In the genomic region with DNA sequence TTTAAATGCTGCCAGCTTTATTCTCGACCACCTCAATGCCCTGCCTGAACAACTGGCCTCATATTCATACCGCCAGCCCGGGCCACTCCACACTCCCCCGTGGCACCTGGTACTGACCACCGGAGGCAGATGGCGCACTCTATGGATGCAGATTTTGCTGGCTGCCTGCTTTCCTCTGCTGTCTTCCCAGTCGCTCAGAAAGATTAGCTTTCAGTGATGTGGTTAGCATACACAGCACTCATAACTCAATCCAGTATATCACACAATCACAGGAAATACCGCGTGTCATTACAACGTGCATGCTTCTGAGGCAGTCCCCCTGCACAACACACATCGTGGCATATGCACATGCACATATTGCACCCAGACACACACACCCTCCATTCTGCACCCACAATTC, we compare ENCODE assay signal across 10 cellular contexts.
A peak's percentile ranks its signal among the peaks of the same experiment; 100 is the strongest.
DNase-seq lines count a peak whose midpoint lies in the region; ATAC-seq and TF ChIP-seq lines count a peak whose summit lies in the region.
"Had no signal": no experiment of that assay in that cellular context is flagged by ENCODE, and none has a peak within 500 bp of the region (broad histone marks: within the 10 kb centered on the region; RNA-seq: fewer than 3 reads in every experiment).

No MANE protein-coding gene starts in this region.

- ATAC-seq in CD4-positive, alpha-beta T cell (ENCODE audit: poor library complexity) = peak; percentile 79
- peak; percentile 51 for ATAC-seq in GM23338
- ATAC-seq in activated CD8-positive, alpha-beta T cell treated with anti-CD3 and anti-CD28 coated beads for 36 hours = peak; percentile 68
- no peak for ATAC-seq in GM19035 (IDR thresholded peaks at IDR 0.05; ENCODE audit: unreplicated experiment)
- no peak for ATAC-seq in GM19395 (IDR thresholded peaks at IDR 0.05; ENCODE audit: unreplicated experiment)
- ATAC-seq in GM21381 (IDR thresholded peaks at IDR 0.05; ENCODE audit: unreplicated experiment) = no peak
- ATAC-seq: activated T-helper 17 cell treated with anti-CD3 and anti-CD28 coated beads, Interleukin-2, amount 50 U/mL, for 72 hours had no signal

- H3K27me3 ChIP-seq in CD4-positive, alpha-beta T cell (ENCODE audit: control insufficient read depth, insufficient read depth, low read length) = no peaks in the 10 kb centered on the region
- H3K27me3 ChIP-seq in GM23338 (ENCODE audit: insufficient read depth) = no peaks in the 10 kb centered on the region

- H3K4me2 ChIP-seq in GM23338 = no peak overlapping the region

- H3F3A ChIP-seq in GM23338 (replicated peaks; ENCODE audit: low read depth) = no peaks in the 10 kb centered on the region

- POLR2A ChIA-PET in CD4-positive, alpha-beta T cell (lab: Charles Lee) = interaction anchor here (1.3 to 1.8 kb wide), 4 partner anchors 68 to 470 kb away, joined by 3 to 8 read pairs (median 4); no protein-coding TSS in a partner anchor
- POLR2A ChIA-PET in activated CD8-positive, alpha-beta T cell treated with anti-CD3 and anti-CD28 coated beads for 36 hours (lab: Charles Lee) = no interaction called here

- CTCF ChIA-PET in CD4-positive, alpha-beta T cell (lab: Charles Lee) = no interaction called here
- CTCF ChIA-PET in activated CD8-positive, alpha-beta T cell treated with anti-CD3 and anti-CD28 coated beads for 36 hours (lab: Charles Lee) = no interaction called here

- no peak for TF ChIP-seq CTCF in CD4-positive, alpha-beta T cell (IDR thresholded peaks at IDR 0.05)
- TF ChIP-seq CTCF in GM23338 (conservative IDR thresholded peaks at IDR 0.05; ENCODE audit: low read depth in 2 of 2) = no peak
- no peak for TF ChIP-seq CTCF in activated CD8-positive, alpha-beta T cell treated with anti-CD3 and anti-CD28 coated beads for 36 hours (IDR thresholded peaks at IDR 0.05)

- H3K9me3 ChIP-seq in CD4-positive, alpha-beta T cell (ENCODE audit: control insufficient read depth, low read length) = no peaks in the 10 kb centered on the region

- no peaks in the 10 kb centered on the region for H3K27me3 Mint-ChIP-seq in CD4-positive, alpha-beta T cell
- peaks cover 13% of the 10 kb centered on the region for H3K27me3 Mint-ChIP-seq in GM23338 (ENCODE audit: insufficient read depth, low read depth, poor library complexity)
- peaks cover 1% of the 10 kb centered on the region for H3K27me3 Mint-ChIP-seq in activated CD8-positive, alpha-beta T cell treated with anti-CD3 and anti-CD28 coated beads for 36 hours

- H3K36me3 Mint-ChIP-seq in CD4-positive, alpha-beta T cell (ENCODE audit: low read depth) = no peaks in the 10 kb centered on the region
- no peaks in the 10 kb centered on the region for H3K36me3 Mint-ChIP-seq in GM23338 (ENCODE audit: low read depth)
- H3K36me3 Mint-ChIP-seq in activated CD8-positive, alpha-beta T cell treated with anti-CD3 and anti-CD28 coated beads for 36 hours (ENCODE audit: low read depth) = no peaks in the 10 kb centered on the region

- no peaks in the 10 kb centered on the region for H4K20me1 ChIP-seq in GM23338 (replicated peaks; ENCODE audit: insufficient read depth)

- H3K4me1 Mint-ChIP-seq in CD4-positive, alpha-beta T cell (ENCODE audit: low read depth) = peaks cover 13% of the 10 kb centered on the region
- peaks cover 23% of the 10 kb centered on the region; the same call in 2 of the 3 replicates for H3K4me1 Mint-ChIP-seq in GM23338
- H3K4me1 Mint-ChIP-seq in activated CD8-positive, alpha-beta T cell treated with anti-CD3 and anti-CD28 coated beads for 36 hours (ENCODE audit: low read depth) = peaks cover 8% of the 10 kb centered on the region
- H3K4me1 Mint-ChIP-seq: activated T-helper 17 cell treated with anti-CD3 and anti-CD28 coated beads, Interleukin-2, amount 50 U/mL, for 72 hours had no signal

- no peaks in the 10 kb centered on the region for H3K9me2 ChIP-seq in GM23338 (ENCODE audit: insufficient read depth)

- H3K79me2 ChIP-seq in GM23338 (replicated peaks; ENCODE audit: insufficient read depth) = no peaks in the 10 kb centered on the region

- H3K4me1 ChIP-seq in GM23338 (ENCODE audit: insufficient read depth) = 0 out of 2 replicates have a peak, but pooled peaks cover 3% of the 10 kb centered on the region

- H3K36me3 ChIP-seq in GM23338 (ENCODE audit: insufficient read depth) = no peaks in the 10 kb centered on the region

- no peak overlapping the region for H3K4me3 ChIP-seq in GM23338

- no peak overlapping the region for H3K4me3 Mint-ChIP-seq in CD4-positive, alpha-beta T cell
- no peak overlapping the region for H3K4me3 Mint-ChIP-seq in GM23338
- no peak overlapping the region for H3K4me3 Mint-ChIP-seq in activated CD8-positive, alpha-beta T cell treated with anti-CD3 and anti-CD28 coated beads for 36 hours
- H3K4me3 Mint-ChIP-seq: activated T-helper 17 cell treated with anti-CD3 and anti-CD28 coated beads, Interleukin-2, amount 50 U/mL, for 72 hours had no signal

- no peak for DNase-seq in CD4-positive, alpha-beta T cell
- DNase-seq in GM23338 (ENCODE audit: low spot score) = no peak
- peak; percentile 12 for DNase-seq in activated CD8-positive, alpha-beta T cell treated with anti-CD3 and anti-CD28 coated beads for 36 hours
- DNase-seq in lung microvascular endothelial cell (ENCODE audit: low read depth in 2 of 2) = peak; percentile 80 to 82
- DNase-seq: GF-D8, NCI-H446 treated with DMSO at 0.1 percent for 48 hours had no signal

- no peak overlapping the region for H2AFZ ChIP-seq in GM23338

- no peaks in the 10 kb centered on the region for H3K9me3 Mint-ChIP-seq in CD4-positive, alpha-beta T cell
- H3K9me3 Mint-ChIP-seq in GM23338 = no peaks in the 10 kb centered on the region
- no peaks in the 10 kb centered on the region for H3K9me3 Mint-ChIP-seq in activated CD8-positive, alpha-beta T cell treated with anti-CD3 and anti-CD28 coated beads for 36 hours
- H3K9me3 Mint-ChIP-seq: activated T-helper 17 cell treated with anti-CD3 and anti-CD28 coated beads, Interleukin-2, amount 50 U/mL, for 72 hours had no signal

- H3K27ac Mint-ChIP-seq in CD4-positive, alpha-beta T cell = no peak overlapping the region
- H3K27ac Mint-ChIP-seq in GM23338 = no peak overlapping the region
- no peak overlapping the region for H3K27ac Mint-ChIP-seq in activated CD8-positive, alpha-beta T cell treated with anti-CD3 and anti-CD28 coated beads for 36 hours
- H3K27ac Mint-ChIP-seq: activated T-helper 17 cell treated with anti-CD3 and anti-CD28 coated beads, Interleukin-2, amount 50 U/mL, for 72 hours had no signal

- no peak overlapping the region for H3K27ac ChIP-seq in CD4-positive, alpha-beta T cell (ENCODE audit: low read depth, low read length)
- no peak overlapping the region for H3K27ac ChIP-seq in GM23338 (ENCODE audit: low read depth)

- intact Hi-C loops in CD4-positive, alpha-beta T cell (cut with DNase I, micrococcal nuclease) = no loop called here
- intact Hi-C loops in activated CD8-positive, alpha-beta T cell treated with anti-CD3 and anti-CD28 coated beads for 36 hours (cut with micrococcal nuclease) = no loop called here

TF ChIP-seq in GM23338, 12 proteins besides CTCF, POLR2A, EP300 and RAD21:
- TF ChIP-seq NANOG (IDR thresholded peaks at IDR 0.05; ENCODE audit: borderline replicate concordance) = no peak
- TF ChIP-seq CREB1 (CRISPR knock-in tag; IDR thresholded peaks at IDR 0.05; ENCODE audit: low read depth) = no peak
- TF ChIP-seq POLR2AphosphoS5 (IDR thresholded peaks at IDR 0.05; ENCODE audit: low read depth) = no peak

Comparison
In these comparisons a context has a peak if more than half of its experiments do, and no peak if none do; other contexts are left out.
1. ATAC-seq: peak in CD4-positive, alpha-beta T cell (single experiment), GM23338 (single experiment) and activated CD8-positive, alpha-beta T cell treated with anti-CD3 and anti-CD28 coated beads for 36 hours (single experiment); none in GM19035 (single experiment), GM19395 (single experiment) and GM21381 (single experiment).
2. DNase-seq: peak in activated CD8-positive, alpha-beta T cell treated with anti-CD3 and anti-CD28 coated beads for 36 hours (single experiment) and lung microvascular endothelial cell (2 of 2); none in CD4-positive, alpha-beta T cell (0 of 10) and GM23338 (single experiment).